Comparison of ENCODE assay signal across 24 cellular contexts in genomic region chr22:44358723-44359440, GRCh38. TPM values are rescaled to one million over a fixed set of nuclear protein-coding genes. Genes with fewer than 3 reads are reported as not detected.
A peak's percentile ranks its signal among the peaks of the same experiment; 100 is the strongest.
DNase-seq lines count a peak whose midpoint lies in the region; ATAC-seq, FAIRE-seq and TF ChIP-seq lines count a peak whose summit lies in the region.
"Had no signal": no experiment of that assay in that cellular context is flagged by ENCODE, and none has a peak within 500 bp of the region (broad histone marks: within the 10 kb centered on the region; RNA-seq: fewer than 3 reads in every experiment).

No MANE protein-coding gene starts in this region.

- H3K27ac ChIP-seq in upper lobe of right lung (no peak overlapping the region), caudate nucleus (ENCODE audit: low read depth, low read length) (no peak overlapping the region)
- H3K27ac ChIP-seq: body of pancreas, C4-2B, hepatocyte had no signal

- H3K4me3 ChIP-seq in upper lobe of right lung, result no peak overlapping the region
- H3K4me3 ChIP-seq: A549, body of pancreas, hepatocyte, prostate gland had no signal

- H3K4me1 Mint-ChIP-seq in activated naive CD4-positive, alpha-beta T cell treated with anti-CD3 and anti-CD28 coated beads, Interleukin-2, amount 10 ng/mL, durations not matched to agents 7 days and 5 days, result no peaks in the 10 kb centered on the region
- H3K4me1 Mint-ChIP-seq in glutamatergic neuron (ENCODE audit: low read depth, unreplicated experiment) (peaks cover 35% of the 10 kb centered on the region), nephron progenitor cell (peaks cover 51% of the 10 kb centered on the region)
- H3K4me1 Mint-ChIP-seq: naive thymus-derived CD4-positive, alpha-beta T cell had no signal

- no peaks in the 10 kb centered on the region for H3K9me3 ChIP-seq in upper lobe of right lung
- H3K9me3 ChIP-seq: A549, body of pancreas, prostate gland had no signal

- DNase-seq in activated naive CD4-positive, alpha-beta T cell treated with anti-CD3 and anti-CD28 coated beads, Interleukin-2, amount 10 ng/mL, durations not matched to agents 7 days and 5 days, result peak; percentile 18
- DNase-seq in activated naive CD4-positive, alpha-beta T cell treated with Interleukin-2 at 50 U/mL for 16 hours, result no peak
- DNase-seq in glutamatergic neuron (peak; percentile 9), nephron progenitor cell (no peak), upper lobe of right lung (peak; percentile 34), GOT3 (lab: John Stamatoyannopoulos, UW) (no peak), RCC 7860 (ENCODE audit: low spot score) (no peak), caudate nucleus (lab: John Stamatoyannopoulos, UW) (no peak)
- DNase-seq: activated CD4-positive, alpha-beta T cell treated with anti-CD3 and anti-CD28 coated beads for 1 hour; activated T-cell treated with anti-CD3 and anti-CD28 coated beads, Interleukin-2, amount 50 U/mL, for 72 hours; cortex of kidney; naive thymus-derived CD4-positive, alpha-beta T cell; NCI-H526; stimulated activated CD4-positive, alpha-beta T cell treated with anti-CD3 and anti-CD28 coated beads, Interleukin-4, amount 100 ng/mL, for 4 hours; SW 1271 had no signal

- intact Hi-C loops in upper lobe of right lung (cut with DNase I), result no loop called here

- H3K27me3 ChIP-seq in upper lobe of right lung, result no peaks in the 10 kb centered on the region
- H3K27me3 ChIP-seq: body of pancreas, hepatocyte had no signal

- no peaks in the 10 kb centered on the region for H3K9me3 Mint-ChIP-seq in activated naive CD4-positive, alpha-beta T cell treated with anti-CD3 and anti-CD28 coated beads, Interleukin-2, amount 10 ng/mL, durations not matched to agents 7 days and 5 days
- peaks cover 2% of the 10 kb centered on the region for H3K9me3 Mint-ChIP-seq in glutamatergic neuron (ENCODE audit: unreplicated experiment)
- no peaks in the 10 kb centered on the region for H3K9me3 Mint-ChIP-seq in nephron progenitor cell
- H3K9me3 Mint-ChIP-seq: activated T-cell treated with anti-CD3 and anti-CD28 coated beads, Interleukin-2, amount 50 U/mL, for 72 hours had no signal

- FAIRE-seq in RCC 7860 (lab: Jason Lieb, UNC), result no peak
- FAIRE-seq: A549, D721Med, endometrium, GM18507 had no signal

- H3K27ac Mint-ChIP-seq in activated naive CD4-positive, alpha-beta T cell treated with anti-CD3 and anti-CD28 coated beads, Interleukin-2, amount 10 ng/mL, durations not matched to agents 7 days and 5 days, result no peak overlapping the region
- H3K27ac Mint-ChIP-seq in glutamatergic neuron (ENCODE audit: unreplicated experiment) (no peak overlapping the region), nephron progenitor cell (peak overlapping the region; percentile 4)
- H3K27ac Mint-ChIP-seq: activated T-cell treated with anti-CD3 and anti-CD28 coated beads, Interleukin-2, amount 50 U/mL, for 72 hours; naive thymus-derived CD4-positive, alpha-beta T cell had no signal

- no peaks in the 10 kb centered on the region for H3K36me3 ChIP-seq in upper lobe of right lung
- H3K36me3 ChIP-seq: prostate gland had no signal

- peaks cover 23% of the 10 kb centered on the region for H3K4me1 ChIP-seq in upper lobe of right lung
- H3K4me1 ChIP-seq: body of pancreas, prostate gland had no signal

- TF ChIP-seq CTCF in glutamatergic neuron (IDR thresholded peaks at IDR 0.05; ENCODE audit: partially characterized antibody, unreplicated experiment) (no peak), nephron progenitor cell (IDR thresholded peaks at IDR 0.05) (no peak), upper lobe of right lung (IDR thresholded peaks at IDR 0.05) (no peak)

- H3K36me3 Mint-ChIP-seq in activated naive CD4-positive, alpha-beta T cell treated with anti-CD3 and anti-CD28 coated beads, Interleukin-2, amount 10 ng/mL, durations not matched to agents 7 days and 5 days, result no peaks in the 10 kb centered on the region
- H3K36me3 Mint-ChIP-seq in glutamatergic neuron (ENCODE audit: unreplicated experiment) (no peaks in the 10 kb centered on the region), nephron progenitor cell (ENCODE audit: low read depth) (no peaks in the 10 kb centered on the region)
- H3K36me3 Mint-ChIP-seq: naive thymus-derived CD4-positive, alpha-beta T cell had no signal

- no peak overlapping the region for H3K4me3 Mint-ChIP-seq in activated naive CD4-positive, alpha-beta T cell treated with anti-CD3 and anti-CD28 coated beads, Interleukin-2, amount 10 ng/mL, durations not matched to agents 7 days and 5 days
- H3K4me3 Mint-ChIP-seq in glutamatergic neuron (ENCODE audit: unreplicated experiment) (peak overlapping the region; percentile 6), nephron progenitor cell (peak overlapping the region; percentile 5)
- H3K4me3 Mint-ChIP-seq: activated T-cell treated with anti-CD3 and anti-CD28 coated beads, Interleukin-2, amount 50 U/mL, for 72 hours; naive thymus-derived CD4-positive, alpha-beta T cell had no signal

- CTCF ChIA-PET in activated naive CD4-positive, alpha-beta T cell treated with anti-CD3 and anti-CD28 coated beads, Interleukin-2, amount 10 ng/mL, durations not matched to agents 7 days and 5 days (lab: Charles Lee), result no interaction called here

- peaks cover 28% of the 10 kb centered on the region for H3K27me3 Mint-ChIP-seq in activated naive CD4-positive, alpha-beta T cell treated with anti-CD3 and anti-CD28 coated beads, Interleukin-2, amount 10 ng/mL, durations not matched to agents 7 days and 5 days
- H3K27me3 Mint-ChIP-seq in glutamatergic neuron (ENCODE audit: unreplicated experiment) (peaks cover 12% of the 10 kb centered on the region), nephron progenitor cell (ENCODE audit: low read depth, poor library complexity) (peaks cover 31% of the 10 kb centered on the region)

- no peak for ATAC-seq in upper lobe of right lung
- ATAC-seq: A549; activated T-cell treated with anti-CD3 and anti-CD28 coated beads, Interleukin-2, amount 50 U/mL, for 72 hours; naive thymus-derived CD4-positive, alpha-beta T cell had no signal

RNA-seq across cellular contexts. Expression of gene SHISAL1, which starts 46.1 kb away (rescaled TPM):
- total RNA-seq in glutamatergic neuron (ENCODE audit: unreplicated experiment) (3.2 TPM), upper lobe of right lung (1.0 TPM)
- total RNA-seq: activated CD8-positive, alpha-beta memory T cell treated with anti-CD3 and anti-CD28 coated beads for 36 hours; activated T-cell treated with anti-CD3 and anti-CD28 coated beads, Interleukin-2, amount 50 U/mL, for 72 hours; naive thymus-derived CD4-positive, alpha-beta T cell had no signal

Comparison
In these comparisons a context has a peak if more than half of its experiments do, and no peak if none do; other contexts are left out.
1. DNase-seq: peak in activated naive CD4-positive, alpha-beta T cell treated with anti-CD3 and anti-CD28 coated beads, Interleukin-2, amount 10 ng/mL, durations not matched to agents 7 days and 5 days (single experiment), glutamatergic neuron (single experiment) and upper lobe of right lung (single experiment); none in activated naive CD4-positive, alpha-beta T cell treated with Interleukin-2 at 50 U/mL for 16 hours (single experiment), nephron progenitor cell (single experiment), GOT3 (single experiment), RCC 7860 (single experiment) and caudate nucleus (0 of 61).